1 cellular context compared by ENCODE assay signal in genomic region chr6:14665827-14666724, GRCh38.
TF ChIP-seq lines count a peak whose summit lies in the region.

No MANE protein-coding gene starts in this region.

TF ChIP-seq in GM12878, 131 proteins besides CTCF, POLR2A, EP300 and RAD21 (continued from another document):
- TF ChIP-seq IRF5 (IDR thresholded peaks at IDR 0.05; ENCODE audit: borderline replicate concordance) (no peak), SP1 (IDR thresholded peaks at IDR 0.05; ENCODE audit: low read depth, low read length) (peak; percentile 20), EED (IDR thresholded peaks at IDR 0.05; ENCODE audit: low read depth) (peak; percentile 99), IKZF2 (IDR thresholded peaks at IDR 0.05) (peak; percentile 89 to 93), IKZF1 (conservative IDR thresholded peaks at IDR 0.05) (peak; percentile 75), CUX1 (IDR thresholded peaks at IDR 0.05; ENCODE audit: insufficient replicate concordance, low read depth, low read length) (no peak), RUNX3 (IDR thresholded peaks at IDR 0.05; ENCODE audit: low read length) (peak; percentile 93), DPF2 (IDR thresholded peaks at IDR 0.05) (0 out of 2 replicates have a peak, but pooled peaks have one; percentile 56), FOXK2 (IDR thresholded peaks at IDR 0.05) (no peak), YY1 (IDR thresholded peaks at IDR 0.05; ENCODE audit: low read depth, low read length) (no peak), ATF7 (IDR thresholded peaks at IDR 0.05; ENCODE audit: low read depth) (0 out of 2 replicates have a peak, but pooled peaks have one; percentile 13), CBX3 (IDR thresholded peaks at IDR 0.05; ENCODE audit: borderline replicate concordance, low read depth) (no peak), JUNB (IDR thresholded peaks at IDR 0.05) (peak; percentile 97), SREBF2 (IDR thresholded peaks at IDR 0.05; ENCODE audit: low read length) (no peak), BCL3 (IDR thresholded peaks at IDR 0.05; ENCODE audit: borderline replicate concordance, insufficient read depth, low read depth, low read length, poor library complexity, severe bottlenecking) (peak; percentile 80), MEF2A (IDR thresholded peaks at IDR 0.05; ENCODE audit: insufficient read depth, low read depth, low read length) (0 out of 2 replicates have a peak, but pooled peaks have one; percentile 48), SKIL (IDR thresholded peaks at IDR 0.05; ENCODE audit: low read depth, poor library complexity, severe bottlenecking) (peak; percentile 22), PBX3 (IDR thresholded peaks at IDR 0.05; ENCODE audit: insufficient replicate concordance, low read depth, low read length) (no peak)
